Comparison of ENCODE assay signal across 20 cellular contexts in the genomic region with DNA sequence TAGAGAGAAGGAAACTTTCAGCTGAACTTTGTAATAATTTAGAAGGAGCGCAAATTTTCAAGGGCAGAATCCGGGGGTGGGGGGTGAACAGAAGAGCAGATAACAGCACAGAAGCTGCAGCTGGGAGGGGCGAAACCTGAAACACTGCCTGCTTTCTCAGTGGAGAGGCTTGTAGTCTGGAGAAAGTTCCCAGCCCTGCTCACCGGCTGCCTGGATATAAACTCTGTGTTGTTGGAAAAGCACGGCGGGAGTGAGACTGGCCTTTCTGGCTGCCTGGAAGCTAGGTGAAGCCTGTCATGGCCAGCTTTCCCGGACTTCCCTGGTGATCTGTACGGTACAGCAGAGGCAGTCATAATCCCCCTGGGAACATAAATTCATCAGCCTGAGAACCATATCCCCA.
"Had no signal": no experiment of that assay in that cellular context is flagged by ENCODE, and none has a peak within 500 bp of the region (broad histone marks: within the 10 kb centered on the region; RNA-seq: fewer than 3 reads in every experiment).

No MANE protein-coding gene starts in this region.

- H3K4me1 ChIP-seq: body of pancreas, right atrium auricular region, tibial nerve had no signal

- H3K27ac Mint-ChIP-seq: activated naive CD8-positive, alpha-beta T cell; naive thymus-derived CD4-positive, alpha-beta T cell; T-helper 1 cell treated with Interleukin-12 subunit alpha and Interleukin-12 subunit beta and Interleukin-4 antibody, amounts not matched to agents 30 μg/mL and 1 μg/mL, for 36 hours had no signal

- H3K27ac ChIP-seq: body of pancreas, right atrium auricular region, tibial nerve, VCaP had no signal

- H3K4me3 Mint-ChIP-seq: activated naive CD8-positive, alpha-beta T cell; naive thymus-derived CD4-positive, alpha-beta T cell; T-helper 1 cell treated with Interleukin-12 subunit alpha and Interleukin-12 subunit beta and Interleukin-4 antibody, amounts not matched to agents 30 μg/mL and 1 μg/mL, for 36 hours had no signal

- DNase-seq: activated CD4-positive, alpha-beta T cell treated with anti-CD3 and anti-CD28 coated beads for 48 hours; activated CD4-positive, alpha-beta T cell treated with anti-CD3 and anti-CD28 coated beads, Interleukin-2, amount 50 U/mL, for 48 hours; activated CD8-positive, alpha-beta memory T cell treated with anti-CD3 and anti-CD28 coated beads for 24 hours; activated effector memory CD4-positive, alpha-beta T cell treated with Interleukin-2 at 50 U/mL for 16 hours; activated naive CD4-positive, alpha-beta T cell treated with Interleukin-2 at 50 U/mL for 16 hours; anterior cingulate cortex; body of pancreas; effector CD8-positive, alpha-beta T cell; kidney; naive thymus-derived CD4-positive, alpha-beta T cell; stimulated activated CD4-positive, alpha-beta T cell treated with anti-CD3 and anti-CD28 coated beads, Interleukin-2, amount 100 ng/mL, for 48 hours; stimulated activated naive CD4-positive, alpha-beta T cell treated with Interleukin-2 at 50 U/mL for 16 hours; SW 1271; T-helper 9 cell had no signal

- H3K4me1 Mint-ChIP-seq: naive thymus-derived CD4-positive, alpha-beta T cell had no signal

- H3K36me3 ChIP-seq: right atrium auricular region, tibial nerve had no signal

- H3K27me3 Mint-ChIP-seq: activated naive CD8-positive, alpha-beta T cell; naive thymus-derived CD4-positive, alpha-beta T cell had no signal

- H3K36me3 Mint-ChIP-seq: activated naive CD8-positive, alpha-beta T cell; naive thymus-derived CD4-positive, alpha-beta T cell had no signal

- H3K4me3 ChIP-seq: body of pancreas, lung, right atrium auricular region, tibial nerve had no signal

- H3K27me3 ChIP-seq: body of pancreas, right atrium auricular region, tibial nerve had no signal

- H3K9me3 ChIP-seq: body of pancreas, right atrium auricular region had no signal
